Comparison of ENCODE assay signal across 1 cellular context in genomic region chr12:42024495-42024830, GRCh38.
TF ChIP-seq lines count a peak whose summit lies in the region.

No MANE protein-coding gene starts in this region.

TF ChIP-seq in HEK293, 187 proteins besides CTCF, POLR2A, EP300 and RAD21 (continued from another document):
- TF ChIP-seq ZNF112 (tag by site-specific recombination; IDR thresholded peaks at IDR 0.05): no peak
- peak; percentile 95 for TF ChIP-seq MYNN (tag by site-specific recombination; IDR thresholded peaks at IDR 0.05; ENCODE audit: borderline replicate concordance)
- TF ChIP-seq KLF7 (tag by site-specific recombination; IDR thresholded peaks at IDR 0.05; ENCODE audit: borderline replicate concordance): no peak
- no peak for TF ChIP-seq ZNF639 (tag by site-specific recombination; IDR thresholded peaks at IDR 0.05)
- TF ChIP-seq TRIM28 (IDR thresholded peaks at IDR 0.05; ENCODE audit: borderline replicate concordance, low read length): no peak
- no peak for TF ChIP-seq ZNF433 (tag by site-specific recombination; IDR thresholded peaks at IDR 0.05; ENCODE audit: low read depth)
- no peak for TF ChIP-seq GFI1B (tag by site-specific recombination; IDR thresholded peaks at IDR 0.05)
- TF ChIP-seq ZNF157 (tag by site-specific recombination; IDR thresholded peaks at IDR 0.05): no peak
- no peak for TF ChIP-seq ZNF792 (tag by site-specific recombination; IDR thresholded peaks at IDR 0.05)
- no peak for TF ChIP-seq ZNF529 (tag by site-specific recombination; IDR thresholded peaks at IDR 0.05; ENCODE audit: insufficient replicate concordance)
- TF ChIP-seq ZBTB20 (tag by site-specific recombination; IDR thresholded peaks at IDR 0.05): no peak
